In the genomic region with DNA sequence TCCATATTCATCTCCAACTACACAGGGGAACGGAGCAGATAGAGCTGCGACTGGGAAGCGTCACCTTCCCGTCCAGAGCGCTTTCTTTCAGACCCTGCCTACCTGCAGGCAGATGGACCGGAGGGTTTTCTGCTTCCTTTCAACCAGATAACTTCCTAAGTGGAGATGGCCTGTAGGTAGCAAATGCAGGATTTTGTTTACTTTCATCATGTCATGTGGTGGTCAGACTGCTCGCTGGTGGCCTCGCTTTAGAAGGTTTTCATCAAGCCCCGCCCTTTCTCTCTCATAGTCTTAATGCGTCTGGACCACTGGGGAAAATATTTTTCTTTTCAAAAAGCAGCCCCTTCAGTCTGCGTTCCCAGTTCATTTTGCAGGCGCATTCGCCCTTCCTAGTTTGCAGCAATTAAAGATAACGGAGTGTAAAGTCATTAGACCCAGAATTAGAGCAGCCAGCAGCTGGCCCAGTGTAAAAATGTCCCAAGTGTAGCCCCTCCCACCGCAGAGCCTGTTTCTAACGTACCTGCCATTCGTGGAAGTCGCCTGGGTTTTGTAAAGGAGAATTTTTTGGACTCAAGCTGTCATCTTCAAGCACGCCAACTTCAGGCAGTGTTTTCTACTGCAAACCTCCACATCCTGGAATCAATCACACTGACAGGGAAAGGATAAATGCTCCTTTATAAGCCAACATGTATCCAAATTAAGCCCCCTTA, we compare ENCODE assay signal across 27 cellular contexts.
DNase-seq lines count a peak whose midpoint lies in the region; ATAC-seq, FAIRE-seq and TF ChIP-seq lines count a peak whose summit lies in the region.
"Had no signal": no experiment of that assay in that cellular context is flagged by ENCODE, and none has a peak within 500 bp of the region (broad histone marks: within the 10 kb centered on the region; RNA-seq: fewer than 3 reads in every experiment).

No MANE protein-coding gene starts in this region.

- H3K9me3 Mint-ChIP-seq in activated CD8-positive, alpha-beta memory T cell treated with anti-CD3 and anti-CD28 coated beads, Interleukin-2, amount 10 ng/mL, durations not matched to agents 7 days and 5 days (ENCODE audit: low read depth) = no peaks in the 10 kb centered on the region
- H3K9me3 Mint-ChIP-seq: activated T-cell treated with anti-CD3 and anti-CD28 coated beads, Interleukin-2, amount 50 U/mL, for 24 hours; CD4-positive, alpha-beta memory T cell; effector memory CD8-positive, alpha-beta T cell; stimulated activated naive B cell treated with anti-CD40 and anti-IgM and Interleukin-4, amounts not matched to agents 10 μg/mL and 1 μg/mL and 100 μg/mL, for 72 hours; T-helper 2 cell treated with Interferon-gamma antibody and Interleukin-4, amounts not matched to agents 5 μg/mL and 100 μg/mL, for 36 hours had no signal

- peak; percentile 26 for DNase-seq in activated CD8-positive, alpha-beta memory T cell treated with anti-CD3 and anti-CD28 coated beads, Interleukin-2, amount 50 U/mL, for 48 hours
- no peak for DNase-seq in activated CD8-positive, alpha-beta memory T cell treated with anti-CD3 and anti-CD28 coated beads, Interleukin-2, amount 10 ng/mL, durations not matched to agents 7 days and 5 days
- DNase-seq in T-helper 17 cell = no peak
- DNase-seq in left ventricle myocardium superior = peak; percentile 51
- DNase-seq in spleen = peak; percentile 25
- DNase-seq in HTR-8/SVneo (ENCODE audit: insufficient read length, low spot score) = no peak
- DNase-seq in NCI-H69 (lab: John Stamatoyannopoulos, UW) = no peak
- DNase-seq: activated CD4-positive, alpha-beta T cell treated with anti-CD3 and anti-CD28 coated beads for 48 hours; activated CD8-positive, alpha-beta memory T cell treated with anti-CD3 and anti-CD28 coated beads for 24 hours; activated T-cell treated with anti-CD3 and anti-CD28 coated beads, Interleukin-2, amount 50 U/mL, for 24 hours; CD4-positive, alpha-beta memory T cell; cortex of kidney; DMS 273 treated with DMSO at 0.1 percent for 48 hours; effector memory CD8-positive, alpha-beta T cell; foreskin fibroblast; NCI-H2029 treated with DMSO at 0.1 percent for 48 hours; NCI-H82; stimulated activated CD4-positive, alpha-beta T cell treated with anti-CD3 and anti-CD28 coated beads, Interleukin-15, amount 100 ng/mL, for 24 hours; stimulated activated naive B cell treated with anti-CD40 and anti-IgM and Interleukin-4, amounts not matched to agents 10 μg/mL and 1 μg/mL and 100 μg/mL, for 72 hours had no signal

- peaks cover 2% of the 10 kb centered on the region for H3K36me3 Mint-ChIP-seq in activated CD8-positive, alpha-beta memory T cell treated with anti-CD3 and anti-CD28 coated beads, Interleukin-2, amount 10 ng/mL, durations not matched to agents 7 days and 5 days
- H3K36me3 Mint-ChIP-seq in T-helper 17 cell (ENCODE audit: low read depth) = peaks cover 5% of the 10 kb centered on the region

- no peaks in the 10 kb centered on the region for H3K9me3 ChIP-seq in T-helper 17 cell (ENCODE audit: control insufficient read depth, low read length, poor library complexity, severe bottlenecking)
- H3K9me3 ChIP-seq in spleen = no peaks in the 10 kb centered on the region
- H3K9me3 ChIP-seq: A549, HAP-1, thoracic aorta, vagina had no signal

- H3K27me3 Mint-ChIP-seq in activated CD8-positive, alpha-beta memory T cell treated with anti-CD3 and anti-CD28 coated beads, Interleukin-2, amount 10 ng/mL, durations not matched to agents 7 days and 5 days = no peaks in the 10 kb centered on the region
- no peaks in the 10 kb centered on the region for H3K27me3 Mint-ChIP-seq in T-helper 17 cell
- H3K27me3 Mint-ChIP-seq: effector memory CD8-positive, alpha-beta T cell had no signal

- intact Hi-C loops in left ventricle myocardium superior (cut with micrococcal nuclease) (no loop called here), spleen (cut with DNase I; ENCODE audit: low total_unique reads) (no loop called here)

- H3K4me3 Mint-ChIP-seq in activated CD8-positive, alpha-beta memory T cell treated with anti-CD3 and anti-CD28 coated beads, Interleukin-2, amount 10 ng/mL, durations not matched to agents 7 days and 5 days = no peak overlapping the region
- H3K4me3 Mint-ChIP-seq in T-helper 17 cell = no peak overlapping the region
- H3K4me3 Mint-ChIP-seq: activated T-cell treated with anti-CD3 and anti-CD28 coated beads, Interleukin-2, amount 50 U/mL, for 24 hours; CD4-positive, alpha-beta memory T cell; effector memory CD8-positive, alpha-beta T cell; stimulated activated naive B cell treated with anti-CD40 and anti-IgM and Interleukin-4, amounts not matched to agents 10 μg/mL and 1 μg/mL and 100 μg/mL, for 72 hours; T-helper 2 cell treated with Interferon-gamma antibody and Interleukin-4, amounts not matched to agents 5 μg/mL and 100 μg/mL, for 36 hours had no signal

- H3K4me3 ChIP-seq in spleen = no peak overlapping the region
- H3K4me3 ChIP-seq: A549, HAP-1, thoracic aorta, vagina had no signal

- no peak for TF ChIP-seq POLR2A in spleen (IDR thresholded peaks at IDR 0.05)

- FAIRE-seq in HTR-8/SVneo (lab: Jason Lieb, UNC) = no peak
- FAIRE-seq: A549 had no signal

- TF ChIP-seq CTCF in spleen (IDR thresholded peaks at IDR 0.05 in 8 of 11, conservative IDR thresholded peaks at IDR 0.05 in 3 of 11) = no peak

- H3K4me1 ChIP-seq in spleen = peaks cover 0 to 21% (median 14%) of the 10 kb centered on the region in 6 donors
- H3K4me1 ChIP-seq: HAP-1 had no signal

- no peak overlapping the region for H3K27ac Mint-ChIP-seq in activated CD8-positive, alpha-beta memory T cell treated with anti-CD3 and anti-CD28 coated beads, Interleukin-2, amount 10 ng/mL, durations not matched to agents 7 days and 5 days
- H3K27ac Mint-ChIP-seq in T-helper 17 cell = peak overlapping the region; percentile 19
- H3K27ac Mint-ChIP-seq: activated T-cell treated with anti-CD3 and anti-CD28 coated beads, Interleukin-2, amount 50 U/mL, for 24 hours; effector memory CD8-positive, alpha-beta T cell; stimulated activated naive B cell treated with anti-CD40 and anti-IgM and Interleukin-4, amounts not matched to agents 10 μg/mL and 1 μg/mL and 100 μg/mL, for 72 hours; T-helper 2 cell treated with Interferon-gamma antibody and Interleukin-4, amounts not matched to agents 5 μg/mL and 100 μg/mL, for 36 hours had no signal

- peaks cover 0 to 69% (median 39%) of the 10 kb centered on the region in 6 donors for H3K36me3 ChIP-seq in spleen

- 90 to 96% (median 93%) methylated on average over 19 of the region's 19 CpGs for WGBS in spleen, 5 donors

- no peak overlapping the region for H3K27ac ChIP-seq in spleen
- H3K27ac ChIP-seq: A549, RWPE1, thoracic aorta, vagina had no signal

- H3K4me1 Mint-ChIP-seq in activated CD8-positive, alpha-beta memory T cell treated with anti-CD3 and anti-CD28 coated beads, Interleukin-2, amount 10 ng/mL, durations not matched to agents 7 days and 5 days = peaks cover 10% of the 10 kb centered on the region
- peaks cover 6% of the 10 kb centered on the region for H3K4me1 Mint-ChIP-seq in T-helper 17 cell

- CTCF ChIA-PET in activated CD8-positive, alpha-beta memory T cell treated with anti-CD3 and anti-CD28 coated beads, Interleukin-2, amount 10 ng/mL, durations not matched to agents 7 days and 5 days (lab: Charles Lee) = no interaction called here

- no peak for ATAC-seq in activated CD8-positive, alpha-beta memory T cell treated with anti-CD3 and anti-CD28 coated beads, Interleukin-2, amount 10 ng/mL, durations not matched to agents 7 days and 5 days
- ATAC-seq in T-helper 17 cell (no peak), left ventricle myocardium superior (peak; percentile 27), GM21825 (IDR thresholded peaks at IDR 0.05; ENCODE audit: unreplicated experiment) (no peak)
- ATAC-seq: A549; effector memory CD8-positive, alpha-beta T cell; esophagus mucosa; stimulated activated naive B cell treated with anti-CD40 and anti-IgM and Interleukin-4, amounts not matched to agents 10 μg/mL and 1 μg/mL and 100 μg/mL, for 72 hours had no signal

- H3K27me3 ChIP-seq in spleen (replicated peaks in 1 of 7) = peaks cover 0 to 23% (median 0%) of the 10 kb centered on the region in 7 donors
- H3K27me3 ChIP-seq: vagina had no signal

Comparison
In these comparisons a context has a peak if more than half of its experiments do, and no peak if none do; other contexts are left out.
1. DNase-seq: peak in activated CD8-positive, alpha-beta memory T cell treated with anti-CD3 and anti-CD28 coated beads, Interleukin-2, amount 50 U/mL, for 48 hours (single experiment), left ventricle myocardium superior (single experiment) and spleen (single experiment); none in activated CD8-positive, alpha-beta memory T cell treated with anti-CD3 and anti-CD28 coated beads, Interleukin-2, amount 10 ng/mL, durations not matched to agents 7 days and 5 days (single experiment), T-helper 17 cell (0 of 3), HTR-8/SVneo (single experiment) and NCI-H69 (single experiment).